ENCODE assay signal across 8 cellular contexts in the genomic region with DNA sequence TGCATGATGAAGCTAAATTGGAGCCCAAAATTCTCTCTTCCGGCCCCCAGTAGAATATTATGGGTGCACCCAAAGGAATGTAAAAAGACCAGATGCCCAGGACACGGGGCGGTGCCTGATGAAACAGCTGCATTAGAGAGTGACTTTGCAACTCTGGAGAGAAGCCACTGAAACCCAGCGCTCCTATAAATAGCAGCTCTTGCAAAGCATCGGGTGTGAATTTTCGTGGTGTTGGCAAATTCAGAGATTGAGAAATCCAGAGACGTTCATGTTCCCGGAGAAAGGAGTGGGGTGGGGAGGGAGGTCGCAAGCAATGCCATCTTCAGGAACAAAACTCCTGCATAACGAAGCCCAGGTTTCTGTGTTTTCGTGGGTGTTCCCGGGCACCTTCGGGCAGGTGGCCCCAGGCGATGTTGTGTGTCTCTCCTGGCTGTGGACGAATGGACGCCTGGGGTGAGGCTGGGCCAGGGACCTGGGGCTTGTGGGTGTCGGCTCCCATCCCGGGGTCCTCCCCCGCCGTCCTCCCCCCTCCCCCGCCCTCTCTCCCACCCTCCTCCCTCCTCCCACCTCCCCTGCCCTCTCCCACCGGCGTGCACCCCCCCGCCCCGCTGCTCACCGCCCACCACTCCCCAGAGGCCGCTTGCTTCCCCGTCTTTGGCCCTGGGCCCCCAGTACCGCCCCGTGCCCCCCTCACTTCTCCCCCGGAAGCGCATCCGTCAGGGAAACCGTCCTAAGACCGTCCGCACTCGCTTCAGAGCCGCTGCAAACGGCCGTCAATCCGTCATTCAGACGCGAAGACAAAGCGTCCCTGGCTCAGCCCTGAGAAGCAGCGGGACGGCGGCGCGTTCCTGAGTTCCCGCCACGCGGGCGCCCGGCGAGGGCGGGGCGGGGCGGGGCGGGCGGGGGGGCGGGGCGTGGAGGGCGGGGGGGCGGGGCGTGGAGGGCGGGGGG. TPM values are rescaled to one million over a fixed set of nuclear protein-coding genes. Genes with fewer than 3 reads are reported as not detected.
DNase-seq lines count a peak whose midpoint lies in the region; ATAC-seq and TF ChIP-seq lines count a peak whose summit lies in the region.

No MANE protein-coding gene starts in this region.

- H3K9me3 ChIP-seq in esophagus squamous epithelium (no peaks in the 10 kb centered on the region), muscle layer of duodenum (ENCODE audit: control insufficient read depth in 1 of 2, low read length in 2 of 2) (no peaks in the 10 kb centered on the region)

- H3K4me1 ChIP-seq in esophagus squamous epithelium (peaks cover 13 to 26% (median 13%) of the 10 kb centered on the region in 3 donors), muscle layer of duodenum (ENCODE audit: control insufficient read depth in 1 of 2, insufficient read depth in 2 of 2, low read length in 2 of 2) (peaks cover 11 to 12% of the 10 kb centered on the region in 2 donors)

- in situ Hi-C loops in GM13977 (cut with MboI; ENCODE audit: low pct_unique_long_range_greater_than_20kb, low sequenced_read_pairs, unreplicated experiment): no loop called here

- no peak for ATAC-seq in GM18909 (IDR thresholded peaks at IDR 0.05; ENCODE audit: poor library complexity, unreplicated experiment)

- no peaks in the 10 kb centered on the region for H3K36me3 ChIP-seq in esophagus squamous epithelium
- no peaks in the 10 kb centered on the region for H3K36me3 ChIP-seq in muscle layer of duodenum (ENCODE audit: control insufficient read depth in 1 of 2, insufficient read depth in 2 of 2, low read length in 2 of 2)

- peak overlapping the region; percentile 83 for H3K27ac Mint-ChIP-seq in stimulated activated naive CD8-positive, alpha-beta T cell treated with anti-CD3 and anti-CD28 coated beads, Interleukin-15, Interleukin-2, amounts not matched to agents 100 ng/mL and 50 ng/mL, for 24 hours

- TF ChIP-seq CTCF in GM13977 (IDR thresholded peaks at IDR 0.05; ENCODE audit: extremely low read depth, insufficient read depth, missing control alignments) (no peak), esophagus squamous epithelium (IDR thresholded peaks at IDR 0.05) (no peak)

- H3K4me1 Mint-ChIP-seq in stimulated activated naive CD8-positive, alpha-beta T cell treated with anti-CD3 and anti-CD28 coated beads, Interleukin-15, Interleukin-2, amounts not matched to agents 100 ng/mL and 50 ng/mL, for 24 hours (ENCODE audit: low read depth): peaks cover 21% of the 10 kb centered on the region

- H3K27me3 ChIP-seq in esophagus squamous epithelium (no peaks in the 10 kb centered on the region), muscle layer of duodenum (ENCODE audit: low read depth, low read length) (no peaks in the 10 kb centered on the region)

- peak overlapping the region; percentile 69 to 92 (median 88) for H3K27ac ChIP-seq in esophagus squamous epithelium
- H3K27ac ChIP-seq in muscle layer of duodenum (ENCODE audit: low read length): no peak overlapping the region

- WGBS in esophagus squamous epithelium, 2 donors: 1% methylated on average over 16 to 18 of the region's 66 CpGs

- DNase-seq in GM13977 (ENCODE audit: low spot score) (peak; percentile 57), NCI-H526 treated with DMSO at 0.1 percent for 48 hours (lab: John Stamatoyannopoulos, UW) (peak; percentile 7), esophagus squamous epithelium (lab: John Stamatoyannopoulos, UW) (no peak), NCI-H226 (no peak)
- DNase-seq in activated T-cell treated with anti-CD3 and anti-CD28 coated beads, Interleukin-2, amount 50 U/mL, for 1 hour: peak; percentile 59

- H3K27me3 Mint-ChIP-seq in stimulated activated naive CD8-positive, alpha-beta T cell treated with anti-CD3 and anti-CD28 coated beads, Interleukin-15, Interleukin-2, amounts not matched to agents 100 ng/mL and 50 ng/mL, for 24 hours: peaks cover 5% of the 10 kb centered on the region

- intact Hi-C loops in esophagus squamous epithelium (cut with DNase I): no loop called here

- peak overlapping the region; percentile 81 for H3K4me3 Mint-ChIP-seq in stimulated activated naive CD8-positive, alpha-beta T cell treated with anti-CD3 and anti-CD28 coated beads, Interleukin-15, Interleukin-2, amounts not matched to agents 100 ng/mL and 50 ng/mL, for 24 hours

- H3K4me3 ChIP-seq in esophagus squamous epithelium: peak overlapping the region; percentile 18 to 69 (median 58)
- H3K4me3 ChIP-seq in muscle layer of duodenum (ENCODE audit: low read depth in 1 of 2, low read length in 2 of 2): peak overlapping the region; percentile 30 to 50

- peak in 1 of 4 donors; percentile 38 for TF ChIP-seq POLR2A in esophagus squamous epithelium (IDR thresholded peaks at IDR 0.05)

- H3K36me3 Mint-ChIP-seq in stimulated activated naive CD8-positive, alpha-beta T cell treated with anti-CD3 and anti-CD28 coated beads, Interleukin-15, Interleukin-2, amounts not matched to agents 100 ng/mL and 50 ng/mL, for 24 hours (ENCODE audit: low read depth): peaks cover 4% of the 10 kb centered on the region

- H3K9me3 Mint-ChIP-seq in stimulated activated naive CD8-positive, alpha-beta T cell treated with anti-CD3 and anti-CD28 coated beads, Interleukin-15, Interleukin-2, amounts not matched to agents 100 ng/mL and 50 ng/mL, for 24 hours: peaks cover 4% of the 10 kb centered on the region

RNA-seq across cellular contexts. Expression of a gene that starts 26.7 kb away (rescaled TPM):
- total RNA-seq in esophagus squamous epithelium: 100 to 1,000 TPM in 1 of 4 donors, 10 to 100 TPM in 3; 53.0 to 106 (median 63.6) TPM

RNA-seq across cellular contexts. Expression of a gene that starts 53.6 kb away (rescaled TPM):
- total RNA-seq in esophagus squamous epithelium: 1 to 10 TPM in 1 of 4 donors, under 1 TPM in 2, not detected in 1; 0.23 to 1.3 (median 0.35) TPM

Comparison
In these comparisons a context has a peak if more than half of its experiments do, and no peak if none do; other contexts are left out.
1. DNase-seq: peak in GM13977 (single experiment), NCI-H526 treated with DMSO at 0.1 percent for 48 hours (single experiment) and activated T-cell treated with anti-CD3 and anti-CD28 coated beads, Interleukin-2, amount 50 U/mL, for 1 hour (single experiment); none in esophagus squamous epithelium (single experiment) and NCI-H226 (single experiment).